In the genomic region with DNA sequence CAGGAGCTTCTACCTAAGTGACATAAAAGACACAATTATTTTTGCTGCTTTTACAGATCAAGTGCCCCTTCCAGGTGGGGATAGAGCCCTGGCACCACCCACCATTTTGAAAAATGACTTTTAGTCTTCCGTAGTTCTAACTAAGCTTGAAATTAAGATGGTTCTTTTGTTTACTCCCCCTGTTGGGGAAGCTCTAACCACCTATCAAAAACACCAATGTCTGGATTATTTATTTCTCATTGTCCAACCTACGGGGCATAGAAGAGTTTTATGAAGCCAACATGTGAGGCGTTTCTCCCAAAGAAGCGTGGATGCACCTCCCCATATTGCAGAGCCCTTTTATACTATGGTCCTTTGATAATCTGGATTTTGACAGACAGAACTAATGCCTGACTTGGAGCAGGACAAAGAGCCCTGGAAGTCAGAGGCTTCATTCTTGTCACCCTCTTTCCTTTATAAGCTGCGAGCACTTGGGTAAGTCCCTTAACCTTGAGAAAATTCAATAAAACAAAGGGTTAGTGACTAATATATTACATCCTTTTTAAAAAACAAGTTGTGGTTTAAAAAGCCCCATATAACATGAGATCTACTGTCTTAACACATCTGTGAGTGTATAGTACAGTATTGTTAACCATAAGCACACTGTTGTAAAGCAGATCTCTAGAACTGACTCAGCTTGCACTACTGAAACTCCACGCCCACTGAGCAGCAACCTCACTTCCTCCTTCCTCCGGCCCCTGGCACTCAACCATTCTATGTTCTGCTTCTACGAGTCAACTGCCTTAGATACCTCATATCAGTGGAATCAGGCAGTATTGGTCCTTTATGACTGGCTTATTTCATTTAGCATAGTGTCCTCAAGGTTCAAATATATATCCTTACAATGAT, we compare ENCODE assay signal across 8 cellular contexts.
DNase-seq lines count a peak whose midpoint lies in the region; ATAC-seq and TF ChIP-seq lines count a peak whose summit lies in the region.

No MANE protein-coding gene starts in this region.

- ATAC-seq in GM19324 (IDR thresholded peaks at IDR 0.05; ENCODE audit: low FRiP score, unreplicated experiment), result peak; percentile 97
- peak; percentile 99 for ATAC-seq in HG03354 (IDR thresholded peaks at IDR 0.05; ENCODE audit: poor library complexity, severe bottlenecking, unreplicated experiment)

- DNase-seq in AG04450 (ENCODE audit: low read depth, low spot score), result peak; percentile 21
- DNase-seq in T-helper 9 cell, result peak; percentile 19
- peak; percentile 67 for DNase-seq in brain microvascular endothelial cell
- DNase-seq in stimulated activated CD4-positive, alpha-beta T cell treated with anti-CD3 and anti-CD28 coated beads, Interleukin-15, amount 100 ng/mL, for 24 hours, result peak; percentile 92
- DNase-seq in occipital lobe (lab: John Stamatoyannopoulos, UW), result no peak
- no peak for DNase-seq in NCI-H187 treated with DMSO at 0.1 percent for 48 hours (lab: John Stamatoyannopoulos, UW)

- H3K27ac ChIP-seq in AG04450 (ENCODE audit: low read depth, low read length), result peak overlapping the region; percentile 47
- no peak overlapping the region for H3K27ac ChIP-seq in brain microvascular endothelial cell

- CTCF ChIA-PET in AG04450 (lab: Charles Lee), result interaction anchor here (0.6 kb wide), 1 partner anchor 345 kb away, joined by 3 read pairs; no protein-coding TSS in a partner anchor

- H3K36me3 ChIP-seq in brain microvascular endothelial cell (replicated peaks), result no peaks in the 10 kb centered on the region

- no peaks in the 10 kb centered on the region for H3K27me3 ChIP-seq in AG04450 (ENCODE audit: control insufficient read depth, insufficient read depth, low read length)
- H3K27me3 ChIP-seq in brain microvascular endothelial cell (replicated peaks), result no peaks in the 10 kb centered on the region

- POLR2A ChIA-PET in AG04450 (lab: Yijun Ruan, JAX), result no interaction called here

- no peaks in the 10 kb centered on the region for H3K9me3 ChIP-seq in AG04450 (ENCODE audit: control insufficient read depth, insufficient read depth, low read length)

- H3K4me3 ChIP-seq in AG04450 (ENCODE audit: low read depth, low read length) (no peak overlapping the region), brain microvascular endothelial cell (ENCODE audit: low read depth, low read length) (no peak overlapping the region)

- in situ Hi-C loops in brain microvascular endothelial cell (cut with HindIII; ENCODE audit: low pct_ligation_motif_present, low sequenced_read_pairs), result no loop called here

- TF ChIP-seq CTCF in AG04450 (IDR thresholded peaks at IDR 0.05; ENCODE audit: low read depth, low read length), result no peak
- TF ChIP-seq CTCF in brain microvascular endothelial cell (IDR thresholded peaks at IDR 0.05; ENCODE audit: low read depth, low read length, missing control alignments), result no peak

Comparison
In these comparisons a context has a peak if more than half of its experiments do, and no peak if none do; other contexts are left out.
1. DNase-seq: peak in AG04450 (single experiment), T-helper 9 cell (single experiment), brain microvascular endothelial cell (single experiment) and stimulated activated CD4-positive, alpha-beta T cell treated with anti-CD3 and anti-CD28 coated beads, Interleukin-15, amount 100 ng/mL, for 24 hours (single experiment); none in occipital lobe (single experiment) and NCI-H187 treated with DMSO at 0.1 percent for 48 hours (single experiment).